1 cellular context compared by ENCODE assay signal in the genomic region with DNA sequence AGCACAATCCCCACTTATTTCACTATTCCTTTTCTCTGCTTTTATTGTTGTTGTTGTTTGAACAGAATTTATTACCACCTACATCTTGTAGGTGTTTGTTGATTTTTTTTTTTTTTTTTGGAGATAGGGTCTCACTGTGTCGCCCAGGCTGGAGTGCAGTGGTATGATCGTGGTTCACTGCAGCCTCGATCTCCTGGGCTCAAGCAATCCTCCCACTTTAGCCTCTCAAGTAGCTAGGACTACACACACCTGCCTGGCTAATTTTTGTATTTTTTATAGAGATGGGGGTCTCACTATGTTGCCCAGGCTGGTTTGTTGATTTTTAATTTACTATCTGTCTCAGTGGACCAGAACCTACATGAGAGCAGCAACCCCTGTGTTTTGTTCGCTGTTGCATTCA.
TF ChIP-seq lines count a peak whose summit lies in the region.

No MANE protein-coding gene starts in this region.

TF ChIP-seq in K562, 482 proteins besides CTCF, POLR2A, EP300 and RAD21:
- TF ChIP-seq ZNF384 (IDR thresholded peaks at IDR 0.05; ENCODE audit: low read depth, low read length) = 0 out of 2 replicates have a peak, but pooled peaks have one; percentile 23
- TF ChIP-seq ARID2 (IDR thresholded peaks at IDR 0.05) = no peak
- TF ChIP-seq ZNF121 (CRISPR knock-in tag; conservative IDR thresholded peaks at IDR 0.05) = peak; percentile 98
- 0 out of 2 replicates have a peak, but pooled peaks have one; percentile 5 for TF ChIP-seq FOXJ2 (tag; IDR thresholded peaks at IDR 0.05)
- TF ChIP-seq BCOR (IDR thresholded peaks at IDR 0.05) = peak; percentile 75; the same call in 1 of the 2 replicates
